8 cellular contexts compared by ENCODE assay signal in the genomic region with DNA sequence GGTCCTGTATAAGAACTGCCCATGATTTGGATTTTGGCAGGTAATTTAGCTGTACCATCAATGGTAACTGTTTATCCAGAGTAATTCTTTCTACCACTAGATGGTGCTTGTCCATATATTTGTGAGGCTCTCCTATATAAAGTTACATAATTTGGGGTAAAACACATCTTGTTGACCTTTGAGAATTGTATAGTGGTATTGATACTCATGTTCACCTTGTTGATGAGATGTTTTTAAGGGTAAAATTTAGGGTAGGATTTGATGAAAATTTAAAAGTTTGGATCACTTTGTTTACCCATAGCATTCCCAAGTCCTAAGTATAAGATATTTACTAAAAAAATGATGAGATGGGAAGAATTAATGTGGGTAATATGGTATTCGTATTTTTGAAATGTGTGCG. TPM values are rescaled to one million over a fixed set of nuclear protein-coding genes. Genes with fewer than 3 reads are reported as not detected.
DNase-seq lines count a peak whose midpoint lies in the region; ATAC-seq, FAIRE-seq and TF ChIP-seq lines count a peak whose summit lies in the region.

No MANE protein-coding gene starts in this region.

- H3K14ac ChIP-seq in IMR-90 (replicated peaks; ENCODE audit: low read depth, low read length) = no peak overlapping the region

- FAIRE-seq in RCC 7860 (lab: Jason Lieb, UNC) (peak; percentile 77), pancreas (lab: Jason Lieb, UNC) (peak; percentile 89)

- H3K4ac ChIP-seq in IMR-90 (ENCODE audit: low read depth, low read length) = no peak overlapping the region

- WGBS in IMR-90 (ENCODE audit: extremely low coverage in 2 of 2, insufficient read length in 1 of 2), 2 experiments = 100% methylated on average over 2 of the region's 2 CpGs; no CpG with 5 or more reads in 1 of the 2 experiments
- WGBS in pancreas, 2 donors = 42 to 57% methylated on average over 2 of the region's 2 CpGs

- intact Hi-C loops in IMR-90 (cut with micrococcal nuclease) (loop anchor here (2.0 to 5.0 kb wide), 2 partner anchors 54 to 402 kb away; no protein-coding TSS in a partner anchor), pancreas (cut with DNase I) (loop anchor here in 2 of 3 donors (5.0 kb wide), 2 partner anchors 132 to 137 kb away; no protein-coding TSS in a partner anchor)

- H3K4me2 ChIP-seq in IMR-90 (ENCODE audit: low read depth, low read length) = no peak overlapping the region

- ATAC-seq in GM18858 (IDR thresholded peaks at IDR 0.05; ENCODE audit: unreplicated experiment) (peak; percentile 43), IMR-90 (ENCODE audit: low read depth) (peak; percentile 52), esophagus mucosa (peak; percentile 46), pancreas (peak; percentile 61 to 84 (median 74)), HG02852 (IDR thresholded peaks at IDR 0.05; ENCODE audit: unreplicated experiment) (no peak)

- no peak overlapping the region for H2BK5ac ChIP-seq in IMR-90 (ENCODE audit: low read depth, low read length, poor library complexity, severe bottlenecking)

- H3K4me3 ChIP-seq in IMR-90 (ENCODE audit: insufficient read depth, low read depth, low read length) (no peak overlapping the region), pancreas (no peak overlapping the region), H7 (ENCODE audit: insufficient read depth, low read depth, low read length) (no peak overlapping the region)

- no peak overlapping the region for H2AK5ac ChIP-seq in IMR-90 (ENCODE audit: low read depth, low read length)

- CTCF ChIA-PET in IMR-90 (lab: Yijun Ruan, JAX) = interaction anchor here (0.6 to 1.9 kb wide), 7 partner anchors 21 to 228 kb away, joined by 3 to 11 read pairs (median 4); no protein-coding TSS in a partner anchor

- TF ChIP-seq POLR2A in IMR-90 (IDR thresholded peaks at IDR 0.05; ENCODE audit: low read depth, low read length) = no peak

- no peaks in the 10 kb centered on the region for H3K9me3 ChIP-seq in IMR-90 (ENCODE audit: control insufficient read depth, insufficient read depth, low read length)
- no peaks in the 10 kb centered on the region for H3K9me3 ChIP-seq in pancreas

- 0 out of 2 replicates have a peak, but pooled peaks cover 3% of the 10 kb centered on the region for H4K20me1 ChIP-seq in IMR-90 (ENCODE audit: insufficient read depth, low read length)

- H3K36me3 ChIP-seq in IMR-90 (ENCODE audit: control insufficient read depth, insufficient read depth, low read length) = no peaks in the 10 kb centered on the region
- H3K36me3 ChIP-seq in pancreas = no peaks in the 10 kb centered on the region
- no peaks in the 10 kb centered on the region for H3K36me3 ChIP-seq in H7 (replicated peaks; ENCODE audit: control insufficient read depth, insufficient read depth, low read length)

- dilution Hi-C loops in IMR-90 (cut with HindIII; ENCODE audit: low sequenced_read_pairs, unreplicated experiment) = no loop called here

- no peak overlapping the region for H3K9ac ChIP-seq in IMR-90 (ENCODE audit: low read depth, low read length)

- 0 out of 2 replicates have a peak, but pooled peaks cover 5% of the 10 kb centered on the region for H3K9me1 ChIP-seq in IMR-90 (ENCODE audit: insufficient read depth, low read length)

- H3K56ac ChIP-seq in IMR-90 (ENCODE audit: extremely low read depth, insufficient read depth, low read length) = no peak overlapping the region

- in situ Hi-C loops in IMR-90 (cut with MboI; ENCODE audit: low sequenced_read_pairs) = loop anchor here (5.0 kb wide), 1 partner anchor 132 kb away; no protein-coding TSS in a partner anchor

- no peak overlapping the region for H4K91ac ChIP-seq in IMR-90 (ENCODE audit: insufficient read depth, low read depth, low read length)

- H3K27me3 ChIP-seq in IMR-90 (ENCODE audit: control insufficient read depth, insufficient read depth, low read length) (no peaks in the 10 kb centered on the region), pancreas (no peaks in the 10 kb centered on the region), H7 (ENCODE audit: control insufficient read depth, insufficient read depth, low read length) (no peaks in the 10 kb centered on the region)

- H2BK15ac ChIP-seq in IMR-90 (ENCODE audit: low read depth, low read length) = no peak overlapping the region

- H3K27ac ChIP-seq in IMR-90 (ENCODE audit: insufficient read depth, low read length) (no peak overlapping the region), pancreas (no peak overlapping the region)

- TF ChIP-seq RAD21 in IMR-90 (IDR thresholded peaks at IDR 0.05; ENCODE audit: low read length) = peak; percentile 59

- no peak overlapping the region for H3K23ac ChIP-seq in IMR-90 (ENCODE audit: low read depth, low read length)

- peak; percentile 66 for TF ChIP-seq CTCF in IMR-90 (conservative IDR thresholded peaks at IDR 0.05; ENCODE audit: low read depth, low read length)
- peak in 3 of 4 donors; percentile 39 to 56 (median 53) for TF ChIP-seq CTCF in pancreas (IDR thresholded peaks at IDR 0.05)

- DNase-seq in AG20443 (ENCODE audit: low spot score) (peak; percentile 17), IMR-90 (peak; percentile 28), RCC 7860 (ENCODE audit: low spot score) (peak; percentile 37), pancreas (no peak), H7 (no peak)

- no peak overlapping the region for H4K5ac ChIP-seq in IMR-90 (ENCODE audit: low read depth, low read length)

- H2AFZ ChIP-seq in IMR-90 (replicated peaks; ENCODE audit: low read length, poor library complexity) = no peak overlapping the region

- H3K79me1 ChIP-seq in IMR-90 (ENCODE audit: low read depth in 1 of 2, low read length in 2 of 2) = peaks cover 7 to 30% of the 10 kb centered on the region in 2 experiments

- H2BK20ac ChIP-seq in IMR-90 (ENCODE audit: low read depth, low read length) = no peak overlapping the region

- POLR2A ChIA-PET in IMR-90 (lab: Charles Lee; ENCODE audit: unreplicated experiment) = no interaction called here

- H2AK9ac ChIP-seq in IMR-90 (replicated peaks; ENCODE audit: low read depth, low read length, poor library complexity) = no peak overlapping the region

- H4K8ac ChIP-seq in IMR-90 (ENCODE audit: low read depth in 2 of 2, low read length in 2 of 2) = no peak overlapping the region

- H3K4me1 ChIP-seq in IMR-90 (ENCODE audit: control insufficient read depth, insufficient read depth, low read length) = peaks cover 2% of the 10 kb centered on the region
- H3K4me1 ChIP-seq in pancreas = no peaks in the 10 kb centered on the region

- no peak overlapping the region for H2BK120ac ChIP-seq in IMR-90 (ENCODE audit: low read depth, low read length)

- no peak overlapping the region for H3K18ac ChIP-seq in IMR-90 (ENCODE audit: low read depth, low read length)

- BruUV-seq in IMR-90 (replicated peaks; lab: Mats Ljungman, UMichigan) = no TSS peak

TF ChIP-seq in IMR-90, 13 proteins besides CTCF, POLR2A, EP300 and RAD21:
- TF ChIP-seq, protein P1, sequence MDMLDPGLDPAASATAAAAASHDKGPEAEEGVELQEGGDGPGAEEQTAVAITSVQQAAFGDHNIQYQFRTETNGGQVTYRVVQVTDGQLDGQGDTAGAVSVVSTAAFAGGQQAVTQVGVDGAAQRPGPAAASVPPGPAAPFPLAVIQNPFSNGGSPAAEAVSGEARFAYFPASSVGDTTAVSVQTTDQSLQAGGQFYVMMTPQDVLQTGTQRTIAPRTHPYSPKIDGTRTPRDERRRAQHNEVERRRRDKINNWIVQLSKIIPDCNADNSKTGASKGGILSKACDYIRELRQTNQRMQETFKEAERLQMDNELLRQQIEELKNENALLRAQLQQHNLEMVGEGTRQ (IDR thresholded peaks at IDR 0.05; ENCODE audit: low read depth, low read length) = no peak
- TF ChIP-seq MAFK (IDR thresholded peaks at IDR 0.05; ENCODE audit: low read depth, low read length) = no peak
- TF ChIP-seq RFX5 (IDR thresholded peaks at IDR 0.05; ENCODE audit: low read depth, low read length) = 0 out of 2 replicates have a peak, but pooled peaks have one; percentile 6
- no peak for TF ChIP-seq ELK1 (IDR thresholded peaks at IDR 0.05; ENCODE audit: borderline replicate concordance, low read depth, low read length)
- TF ChIP-seq BHLHE40 (IDR thresholded peaks at IDR 0.05; ENCODE audit: low read depth, low read length) = no peak
- TF ChIP-seq SMC3 (IDR thresholded peaks at IDR 0.05; ENCODE audit: low read depth, low read length) = peak; percentile 59
TF ChIP-seq in IMR-90: peak in this region for 2.

RNA-seq across cellular contexts. Expression of gene ST7, which starts 31.6 kb away (rescaled TPM):
- 25.3 and 26.0 TPM in 2 replicates for total RNA-seq in IMR-90 (2012; rRNA removed)
- 17.8 and 18.6 TPM in 2 replicates for polyA plus RNA-seq in IMR-90 (2012; rRNA removed)
- 6.4 and 10.2 TPM in 2 replicates for polyA plus RNA-seq in IMR-90 (2012; cell fraction: cytosol; rRNA removed)
- 9.2 and 54.0 TPM in 2 replicates for polyA plus RNA-seq in IMR-90 (2012; cell fraction: nucleus; rRNA removed; ENCODE audit: low replicate concordance)
- total RNA-seq in esophagus mucosa = 8.2 TPM
- total RNA-seq in pancreas = 10 to 100 TPM; 16.4 to 20.2 (median 18.1) TPM
- polyA plus RNA-seq in pancreas = 10 to 100 TPM in 1 of 2 donors, 1 to 10 TPM in 1; 8.2 to 16.1 TPM
- total RNA-seq in H7 (2014; rRNA removed; shearing (Covaris generic)) = 9.7 and 13.4 TPM in 2 replicates

Comparison
In these comparisons a context has a peak if more than half of its experiments do, and no peak if none do; other contexts are left out.
1. DNase-seq: peak in AG20443 (single experiment), IMR-90 (single experiment) and RCC 7860 (single experiment); none in pancreas (0 of 6) and H7 (single experiment).